In the genomic region with DNA sequence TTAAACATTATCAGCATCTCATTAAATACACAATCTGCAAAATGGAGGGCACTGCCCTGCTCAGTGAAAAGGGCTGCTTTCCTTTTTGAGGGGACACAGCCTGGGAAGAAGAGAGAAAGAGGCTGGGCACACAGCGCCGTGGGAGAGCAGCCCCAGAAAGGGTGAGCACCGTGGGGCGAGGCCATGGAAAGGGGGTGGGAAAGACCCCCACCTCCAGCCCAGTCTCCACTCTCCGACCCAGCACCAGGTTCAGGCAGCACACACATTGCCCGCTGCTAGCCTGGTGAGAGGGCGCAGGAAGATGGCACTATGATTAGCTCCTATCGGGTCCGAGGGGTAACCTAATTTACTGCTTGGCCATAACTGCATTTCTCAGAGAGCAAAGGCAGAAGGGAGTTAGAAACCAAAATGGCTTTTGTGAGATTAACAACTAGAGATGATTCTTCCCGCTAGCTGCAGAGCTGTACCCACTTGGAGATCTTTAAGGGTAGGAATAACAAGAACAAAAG, we compare ENCODE assay signal across 2 cellular contexts.
TF ChIP-seq lines count a peak whose summit lies in the region.

No MANE protein-coding gene starts in this region.

TF ChIP-seq in SK-N-SH, 30 proteins besides CTCF, POLR2A, EP300 and RAD21:
- no peak for TF ChIP-seq TEAD4 (IDR thresholded peaks at IDR 0.05; ENCODE audit: borderline replicate concordance, insufficient read depth)
- no peak for TF ChIP-seq CHD2 (IDR thresholded peaks at IDR 0.05; ENCODE audit: low read length, partially characterized antibody)
- peak; percentile 90 for TF ChIP-seq GATA2 (CRISPR knock-in tag; IDR thresholded peaks at IDR 0.05)
- TF ChIP-seq RCOR1 (IDR thresholded peaks at IDR 0.05; ENCODE audit: low read length) = no peak
- 0 out of 2 replicates have a peak, but pooled peaks have one; percentile 30 for TF ChIP-seq MXI1 (IDR thresholded peaks at IDR 0.05; ENCODE audit: low read depth, low read length)
TF ChIP-seq in SK-N-SH: peak in this region for 2.

TF ChIP-seq in SK-N-SH treated with all-trans-retinoic acid at 6 μM for 48 hours, 23 proteins besides CTCF, POLR2A, EP300 and RAD21:
- no peak for TF ChIP-seq TOX (CRISPR knock-in tag; IDR thresholded peaks at IDR 0.05; ENCODE audit: borderline replicate concordance)
